Comparison of ENCODE assay signal across 1 cellular context in the genomic region with DNA sequence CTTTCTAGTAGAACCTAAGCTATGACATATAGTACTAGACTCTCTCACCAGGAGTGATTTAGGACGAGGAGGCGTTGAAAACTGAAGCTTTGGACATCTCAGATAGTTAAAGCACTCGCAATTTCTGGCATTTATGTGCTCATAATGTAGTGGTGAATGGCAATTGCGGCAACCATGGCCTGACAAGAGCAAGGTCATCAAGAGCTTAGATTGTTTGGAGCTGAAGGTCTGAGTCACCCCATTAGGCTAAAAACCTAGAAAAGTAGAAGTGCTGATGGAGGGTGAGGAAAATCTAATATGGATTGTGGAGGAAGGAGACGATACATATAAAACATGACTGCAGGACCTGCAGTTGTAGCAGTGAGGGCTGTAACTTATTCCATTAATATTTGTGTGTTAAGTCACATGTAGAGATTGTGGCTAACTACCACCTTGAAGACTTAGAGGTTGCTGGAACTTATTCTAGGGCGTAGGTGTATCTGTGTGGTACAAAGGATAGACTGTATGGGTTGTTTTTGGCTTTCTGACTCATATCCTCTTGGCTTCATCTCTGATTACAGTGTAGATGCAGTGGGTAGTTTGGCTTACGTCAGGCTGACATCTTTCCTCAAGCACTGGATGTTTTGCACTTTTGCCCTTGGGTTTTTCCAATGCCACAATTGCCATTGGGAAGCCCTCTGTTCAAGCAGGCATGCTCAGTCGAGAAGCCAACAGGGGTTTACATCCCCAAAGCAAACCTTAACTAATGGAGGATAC.
TF ChIP-seq lines count a peak whose summit lies in the region.

No MANE protein-coding gene starts in this region.

TF ChIP-seq in HCT116, 20 proteins besides CTCF, POLR2A, EP300 and RAD21 (continued from another document):
- TF ChIP-seq, protein P1, sequence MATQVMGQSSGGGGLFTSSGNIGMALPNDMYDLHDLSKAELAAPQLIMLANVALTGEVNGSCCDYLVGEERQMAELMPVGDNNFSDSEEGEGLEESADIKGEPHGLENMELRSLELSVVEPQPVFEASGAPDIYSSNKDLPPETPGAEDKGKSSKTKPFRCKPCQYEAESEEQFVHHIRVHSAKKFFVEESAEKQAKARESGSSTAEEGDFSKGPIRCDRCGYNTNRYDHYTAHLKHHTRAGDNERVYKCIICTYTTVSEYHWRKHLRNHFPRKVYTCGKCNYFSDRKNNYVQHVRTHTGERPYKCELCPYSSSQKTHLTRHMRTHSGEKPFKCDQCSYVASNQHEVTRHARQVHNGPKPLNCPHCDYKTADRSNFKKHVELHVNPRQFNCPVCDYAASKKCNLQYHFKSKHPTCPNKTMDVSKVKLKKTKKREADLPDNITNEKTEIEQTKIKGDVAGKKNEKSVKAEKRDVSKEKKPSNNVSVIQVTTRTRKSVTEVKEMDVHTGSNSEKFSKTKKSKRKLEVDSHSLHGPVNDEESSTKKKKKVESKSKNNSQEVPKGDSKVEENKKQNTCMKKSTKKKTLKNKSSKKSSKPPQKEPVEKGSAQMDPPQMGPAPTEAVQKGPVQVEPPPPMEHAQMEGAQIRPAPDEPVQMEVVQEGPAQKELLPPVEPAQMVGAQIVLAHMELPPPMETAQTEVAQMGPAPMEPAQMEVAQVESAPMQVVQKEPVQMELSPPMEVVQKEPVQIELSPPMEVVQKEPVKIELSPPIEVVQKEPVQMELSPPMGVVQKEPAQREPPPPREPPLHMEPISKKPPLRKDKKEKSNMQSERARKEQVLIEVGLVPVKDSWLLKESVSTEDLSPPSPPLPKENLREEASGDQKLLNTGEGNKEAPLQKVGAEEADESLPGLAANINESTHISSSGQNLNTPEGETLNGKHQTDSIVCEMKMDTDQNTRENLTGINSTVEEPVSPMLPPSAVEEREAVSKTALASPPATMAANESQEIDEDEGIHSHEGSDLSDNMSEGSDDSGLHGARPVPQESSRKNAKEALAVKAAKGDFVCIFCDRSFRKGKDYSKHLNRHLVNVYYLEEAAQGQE (IDR thresholded peaks at IDR 0.05; ENCODE audit: low read depth), result no peak
- TF ChIP-seq CEBPB (IDR thresholded peaks at IDR 0.05; ENCODE audit: low read depth), result no peak
- TF ChIP-seq JUND (IDR thresholded peaks at IDR 0.05), result peak; percentile 37
- no peak for TF ChIP-seq ZNF274 (IDR thresholded peaks at IDR 0.05; ENCODE audit: low read depth, low read length)
- TF ChIP-seq, protein P2, sequence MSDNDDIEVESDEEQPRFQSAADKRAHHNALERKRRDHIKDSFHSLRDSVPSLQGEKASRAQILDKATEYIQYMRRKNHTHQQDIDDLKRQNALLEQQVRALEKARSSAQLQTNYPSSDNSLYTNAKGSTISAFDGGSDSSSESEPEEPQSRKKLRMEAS (IDR thresholded peaks at IDR 0.05), result no peak
- no peak for TF ChIP-seq SIN3A (IDR thresholded peaks at IDR 0.05; ENCODE audit: low read depth)
- TF ChIP-seq SRF (IDR thresholded peaks at IDR 0.05; ENCODE audit: low read depth), result no peak
- TF ChIP-seq EZH2phosphoT487 (IDR thresholded peaks at IDR 0.05; ENCODE audit: borderline replicate concordance), result no peak
- no peak for TF ChIP-seq EZH2 (IDR thresholded peaks at IDR 0.05)
- no peak for TF ChIP-seq YY1 (IDR thresholded peaks at IDR 0.05; ENCODE audit: extremely low read depth, insufficient replicate concordance, low read depth, low read length)
- peak; percentile 82 for TF ChIP-seq TCF7L2 (IDR thresholded peaks at IDR 0.05; ENCODE audit: borderline replicate concordance, extremely low read depth, insufficient read depth, insufficient read length)
- TF ChIP-seq ZFX (IDR thresholded peaks at IDR 0.05), result no peak
- TF ChIP-seq, protein P3, sequence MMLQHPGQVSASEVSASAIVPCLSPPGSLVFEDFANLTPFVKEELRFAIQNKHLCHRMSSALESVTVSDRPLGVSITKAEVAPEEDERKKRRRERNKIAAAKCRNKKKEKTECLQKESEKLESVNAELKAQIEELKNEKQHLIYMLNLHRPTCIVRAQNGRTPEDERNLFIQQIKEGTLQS (IDR thresholded peaks at IDR 0.05), result no peak
